10 cellular contexts compared by ENCODE assay signal in the genomic region with DNA sequence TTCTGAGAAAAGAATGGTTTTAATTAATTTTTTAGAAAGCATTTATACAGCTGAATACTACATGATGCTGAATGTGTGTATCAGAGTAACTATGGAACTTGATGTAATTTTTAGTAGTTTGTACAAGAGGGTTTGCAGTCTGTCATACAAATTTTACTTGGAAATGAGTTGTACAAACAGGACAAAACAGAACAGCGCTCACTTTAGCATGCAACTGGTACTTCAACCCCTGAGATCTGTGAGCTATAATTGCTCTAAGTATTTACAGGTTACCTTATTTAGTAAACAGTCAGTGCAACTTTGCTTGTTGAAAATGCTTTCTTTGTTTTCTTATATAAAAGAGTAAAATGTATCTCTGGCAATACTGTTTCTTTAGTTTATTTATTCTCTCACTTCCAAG. TPM values are rescaled to one million over a fixed set of nuclear protein-coding genes. Genes with fewer than 3 reads are reported as not detected.
DNase-seq lines count a peak whose midpoint lies in the region; ATAC-seq, FAIRE-seq and TF ChIP-seq lines count a peak whose summit lies in the region.
"Had no signal": no experiment of that assay in that cellular context is flagged by ENCODE, and none has a peak within 500 bp of the region (broad histone marks: within the 10 kb centered on the region; RNA-seq: fewer than 3 reads in every experiment).

No MANE protein-coding gene starts in this region.

- ATAC-seq in Right ventricle myocardium inferior: peak; percentile 54
- ATAC-seq in stimulated activated naive B cell treated with anti-CD40 and anti-IgM and Interleukin-4, amounts not matched to agents 10 μg/mL and 1 μg/mL and 100 μg/mL, for 72 hours (replicated peaks): no peak

- H3K9me3 Mint-ChIP-seq in stimulated activated naive B cell treated with anti-CD40 and anti-IgM and Interleukin-4, amounts not matched to agents 10 μg/mL and 1 μg/mL and 100 μg/mL, for 72 hours: no peaks in the 10 kb centered on the region

- H3K27me3 ChIP-seq in keratinocyte (ENCODE audit: control insufficient read depth, extremely low read depth, insufficient read depth, low read length) (no peaks in the 10 kb centered on the region), stomach (peaks cover 0 to 30% (median 0%) of the 10 kb centered on the region in 3 donors), sigmoid colon (peaks cover 0 to 22% (median 9%) of the 10 kb centered on the region in 3 donors)

- peaks cover 4 to 6% of the 10 kb centered on the region in 2 donors for H3K4me1 Mint-ChIP-seq in stimulated activated naive B cell treated with anti-CD40 and anti-IgM and Interleukin-4, amounts not matched to agents 10 μg/mL and 1 μg/mL and 100 μg/mL, for 72 hours
- H3K4me1 Mint-ChIP-seq: B cell had no signal

- no peak overlapping the region for H3K27ac ChIP-seq in keratinocyte (ENCODE audit: control insufficient read depth, insufficient read depth, low read length)
- no peak overlapping the region for H3K27ac ChIP-seq in stomach
- H3K27ac ChIP-seq in sigmoid colon: peak overlapping the region in 2 of 4 donors; percentile 20 to 59

- TF ChIP-seq CTCF in keratinocyte (optimal IDR thresholded peaks at IDR 0.05 in 1 of 3, IDR thresholded peaks at IDR 0.05 in 1 of 3, conservative IDR thresholded peaks at IDR 0.05 in 1 of 3; ENCODE audit: extremely low read depth in 1 of 3, insufficient read depth in 2 of 3, low read length in 3 of 3) (peak in 1 of 3 experiments; percentile 7), stomach (IDR thresholded peaks at IDR 0.05) (no peak), sigmoid colon (IDR thresholded peaks at IDR 0.05) (no peak)

- in situ Hi-C loops in ACHN (cut with HindIII; ENCODE audit: low pct_ligation_motif_present, low pct_unique_long_range_greater_than_20kb, low sequenced_read_pairs): no loop called here

- no peak for TF ChIP-seq POLR2A in stomach (IDR thresholded peaks at IDR 0.05)
- TF ChIP-seq POLR2A in sigmoid colon (IDR thresholded peaks at IDR 0.05): no peak

- peak overlapping the region; percentile 66 for H3K4me2 ChIP-seq in keratinocyte (ENCODE audit: control insufficient read depth, extremely low read depth, insufficient read depth, low read depth, low read length)

- FAIRE-seq in keratinocyte (lab: Jason Lieb, UNC): no peak

- dilution Hi-C loops in keratinocyte (cut with MboI; ENCODE audit: extremely low pct_ligation_motif_present, low sequenced_read_pairs): no loop called here

- no peak overlapping the region for H2AFZ ChIP-seq in keratinocyte (ENCODE audit: control insufficient read depth, low read length)

- no peaks in the 10 kb centered on the region for H3K9me1 ChIP-seq in keratinocyte (ENCODE audit: control insufficient read depth, extremely low read depth, insufficient read depth, low read length)

- DNase-seq in Right ventricle myocardium inferior (ENCODE audit: missing footprints): no peak
- no peak for DNase-seq in cardiac septum (ENCODE audit: low spot score)
- DNase-seq in astrocyte of the hippocampus (ENCODE audit: low read depth, low spot score): peak; percentile 61
- no peak for DNase-seq in keratinocyte (ENCODE audit: low read depth, low spot score)
- DNase-seq in ACHN: no peak
- DNase-seq in stimulated activated naive B cell treated with anti-CD40 and anti-IgM and Interleukin-4, amounts not matched to agents 10 μg/mL and 1 μg/mL and 100 μg/mL, for 72 hours: no peak
- no peak for DNase-seq in stomach
- no peak for DNase-seq in sigmoid colon
- DNase-seq: activated gamma-delta T cell treated with Interleukin-2 at 50 U/mL for 16 hours had no signal

- H3K79me2 ChIP-seq in keratinocyte (ENCODE audit: control insufficient read depth, insufficient read depth, low read length): no peaks in the 10 kb centered on the region

- no peaks in the 10 kb centered on the region for H4K20me1 ChIP-seq in keratinocyte (ENCODE audit: control insufficient read depth, extremely low read depth, insufficient read depth, low read length)

- peaks cover 30 to 31% of the 10 kb centered on the region in 2 donors for H3K27me3 Mint-ChIP-seq in stimulated activated naive B cell treated with anti-CD40 and anti-IgM and Interleukin-4, amounts not matched to agents 10 μg/mL and 1 μg/mL and 100 μg/mL, for 72 hours

- H3K36me3 Mint-ChIP-seq in stimulated activated naive B cell treated with anti-CD40 and anti-IgM and Interleukin-4, amounts not matched to agents 10 μg/mL and 1 μg/mL and 100 μg/mL, for 72 hours: no peaks in the 10 kb centered on the region

- no peaks in the 10 kb centered on the region for H3K36me3 ChIP-seq in keratinocyte (ENCODE audit: control insufficient read depth in 2 of 2, extremely low read depth in 1 of 2, insufficient read depth in 2 of 2, low read length in 2 of 2)
- H3K36me3 ChIP-seq in stomach: no peaks in the 10 kb centered on the region
- H3K36me3 ChIP-seq in sigmoid colon: no peaks in the 10 kb centered on the region

- H3K9me3 ChIP-seq in keratinocyte (ENCODE audit: control insufficient read depth, low read depth, low read length): no peaks in the 10 kb centered on the region
- no peaks in the 10 kb centered on the region for H3K9me3 ChIP-seq in stomach
- H3K9me3 ChIP-seq in sigmoid colon: no peaks in the 10 kb centered on the region

- H3K4me1 ChIP-seq in keratinocyte (ENCODE audit: control insufficient read depth, extremely low read depth, insufficient read depth, low read length) (peaks cover 11% of the 10 kb centered on the region), stomach (peaks cover 0 to 11% (median 5%) of the 10 kb centered on the region in 4 donors), sigmoid colon (peaks cover 0 to 12% (median 3%) of the 10 kb centered on the region in 4 donors)

- WGBS in stomach, 5 donors: 28 to 50% (median 33%) methylated on average over 1 of the region's 1 CpG
- WGBS in sigmoid colon, 2 donors: 48 to 55% methylated on average over 1 of the region's 1 CpG

- no peak overlapping the region for H3K27ac Mint-ChIP-seq in stimulated activated naive B cell treated with anti-CD40 and anti-IgM and Interleukin-4, amounts not matched to agents 10 μg/mL and 1 μg/mL and 100 μg/mL, for 72 hours
- H3K27ac Mint-ChIP-seq: B cell had no signal

- no peak overlapping the region for H3K4me3 Mint-ChIP-seq in stimulated activated naive B cell treated with anti-CD40 and anti-IgM and Interleukin-4, amounts not matched to agents 10 μg/mL and 1 μg/mL and 100 μg/mL, for 72 hours
- H3K4me3 Mint-ChIP-seq: B cell had no signal

- H3K4me3 ChIP-seq in keratinocyte (ENCODE audit: control insufficient read depth in 2 of 3, extremely low read depth in 1 of 3, insufficient read depth in 2 of 3, low read depth in 1 of 3, low read length in 3 of 3) (no peak overlapping the region), stomach (peak overlapping the region in 1 of 4 donors; percentile 11), sigmoid colon (peak overlapping the region in 2 of 4 donors; percentile 11 to 20)

- TF ChIP-seq EP300 in stomach (IDR thresholded peaks at IDR 0.05) (no peak), sigmoid colon (IDR thresholded peaks at IDR 0.05) (no peak)

- intact Hi-C loops in Right ventricle myocardium inferior (cut with DNase I): loop anchor here (2.0 to 5.0 kb wide), 2 partner anchors 104 to 301 kb away; no protein-coding TSS in a partner anchor
- intact Hi-C loops in cardiac septum (cut with DNase I): no loop called here
- intact Hi-C loops in stomach (cut with DNase I; ENCODE audit: low total_unique reads): no loop called here
- intact Hi-C loops in sigmoid colon (cut with DNase I): no loop called here

- H3K9ac ChIP-seq in keratinocyte (ENCODE audit: control insufficient read depth, extremely low read depth, insufficient read depth, low read length): no peak overlapping the region

RNA-seq across cellular contexts. Expression of a gene that starts 0.7 kb away (rescaled TPM):
- 36.5 TPM for total RNA-seq in Right ventricle myocardium inferior
- total RNA-seq in cardiac septum: 20.0 TPM
- 1.1 to 1.8 TPM (median 1.2 TPM) in 3 replicates for polyA plus RNA-seq in keratinocyte
- 1.4 TPM for polyA plus RNA-seq in keratinocyte (2011; ENCODE audit: low read depth)
- polyA plus RNA-seq in keratinocyte (2011; cell fraction: cytosol; rRNA removed): 0.38 and 0.69 TPM in 2 replicates
- 2.0 and 2.8 TPM in 2 replicates for polyA plus RNA-seq in keratinocyte (2011; cell fraction: nucleus; rRNA removed)
- 0.41 and 0.86 TPM in 2 replicates for polyA plus RNA-seq in keratinocyte (2012; ENCODE audit: low replicate concordance)
- 1.9 to 3.1 TPM (median 2.2 TPM) in 3 replicates for polyA minus RNA-seq in keratinocyte
- 0.58 TPM for polyA minus RNA-seq in keratinocyte (2011; cell fraction: cytosol; rRNA and poly(A)+ RNA removed)
- polyA minus RNA-seq in keratinocyte (2011; cell fraction: nucleus; rRNA and poly(A)+ RNA removed): 2.5 and 3.3 TPM in 2 replicates
- 10 to 100 TPM in 1 of 5 donors, 1 to 10 TPM in 3, not detected in 1; 1.2 to 14.0 (median 2.8) TPM for total RNA-seq in stomach
- 1 to 10 TPM; 1.3 to 3.8 (median 2.7) TPM for polyA plus RNA-seq in stomach
- total RNA-seq in sigmoid colon: 1 to 10 TPM; 1.3 to 4.2 (median 3.2) TPM
- under 1 TPM in 2 of 3 donors, not detected in 1; 0.60 to 0.96 TPM for polyA plus RNA-seq in sigmoid colon
- total RNA-seq: B cell had no signal
